13 cellular contexts compared by ENCODE assay signal in genomic region chr11:12134239-12134590, GRCh38. TPM values are rescaled to one million over a fixed set of nuclear protein-coding genes. Genes with fewer than 3 reads are reported as not detected.
A peak's percentile ranks its signal among the peaks of the same experiment; 100 is the strongest.
DNase-seq lines count a peak whose midpoint lies in the region; ATAC-seq and TF ChIP-seq lines count a peak whose summit lies in the region.
"Had no signal": no experiment of that assay in that cellular context is flagged by ENCODE, and none has a peak within 500 bp of the region (broad histone marks: within the 10 kb centered on the region; RNA-seq: fewer than 3 reads in every experiment).

No MANE protein-coding gene starts in this region.

- H3K9me3 Mint-ChIP-seq in activated CD4-positive, alpha-beta memory T cell treated with anti-CD3 and anti-CD28 coated beads, Interleukin-2, amount 10 ng/mL, durations not matched to agents 7 days and 5 days: no peaks in the 10 kb centered on the region
- H3K9me3 Mint-ChIP-seq in activated CD4-positive, alpha-beta memory T cell treated with anti-CD3 and anti-CD28 coated beads for 36 hours: no peaks in the 10 kb centered on the region
- no peaks in the 10 kb centered on the region for H3K9me3 Mint-ChIP-seq in stimulated activated naive B cell treated with anti-CD40 and anti-IgM and Interleukin-4, amounts not matched to agents 10 μg/mL and 1 μg/mL and 100 μg/mL, for 72 hours

- H3K23ac ChIP-seq in mesendoderm (ENCODE audit: low read length): no peak overlapping the region

- intact Hi-C loops in activated CD4-positive, alpha-beta memory T cell treated with anti-CD3 and anti-CD28 coated beads for 36 hours (cut with micrococcal nuclease): no loop called here

- no peak overlapping the region for H3K9ac ChIP-seq in mesendoderm (ENCODE audit: low read length)

- no peak overlapping the region for H2BK120ac ChIP-seq in mesendoderm (ENCODE audit: low read depth, low read length)

- H3K79me2 ChIP-seq in mesendoderm (ENCODE audit: control insufficient read depth, insufficient read depth, low read length): no peaks in the 10 kb centered on the region

- peak overlapping the region; percentile 46 for H3K27ac Mint-ChIP-seq in activated CD4-positive, alpha-beta memory T cell treated with anti-CD3 and anti-CD28 coated beads, Interleukin-2, amount 10 ng/mL, durations not matched to agents 7 days and 5 days
- no peak overlapping the region for H3K27ac Mint-ChIP-seq in activated CD4-positive, alpha-beta memory T cell treated with anti-CD3 and anti-CD28 coated beads for 36 hours
- H3K27ac Mint-ChIP-seq in stimulated activated naive B cell treated with anti-CD40 and anti-IgM and Interleukin-4, amounts not matched to agents 10 μg/mL and 1 μg/mL and 100 μg/mL, for 72 hours: no peak overlapping the region

- POLR2A ChIA-PET in activated CD4-positive, alpha-beta memory T cell treated with anti-CD3 and anti-CD28 coated beads, Interleukin-2, amount 10 ng/mL, durations not matched to agents 7 days and 5 days (lab: Charles Lee): interaction anchor here (1.3 to 4.0 kb wide), 3 partner anchors 10 to 47 kb away, joined by 5 to 15 read pairs (median 5); no protein-coding TSS in a partner anchor
- POLR2A ChIA-PET in activated CD4-positive, alpha-beta memory T cell treated with anti-CD3 and anti-CD28 coated beads for 36 hours (lab: Charles Lee): interaction anchor here (1.1 kb wide), 1 partner anchor 56 kb away, joined by 3 read pairs; no protein-coding TSS in a partner anchor

- H4K8ac ChIP-seq in mesendoderm (ENCODE audit: low read depth, low read length): no peak overlapping the region

- no peaks in the 10 kb centered on the region for H3K79me1 ChIP-seq in mesendoderm (ENCODE audit: low read length)

- no peak overlapping the region for H3K4me3 ChIP-seq in NB4 (ENCODE audit: low read depth, low read length)
- no peak overlapping the region for H3K4me3 ChIP-seq in coronary artery
- H3K4me3 ChIP-seq in mesendoderm (ENCODE audit: low read length): no peak overlapping the region
- H3K4me3 ChIP-seq: PC-9 had no signal

- H3K27me3 ChIP-seq in mesendoderm (ENCODE audit: insufficient read depth, low read length, poor library complexity): no peaks in the 10 kb centered on the region

- H3K36me3 Mint-ChIP-seq in activated CD4-positive, alpha-beta memory T cell treated with anti-CD3 and anti-CD28 coated beads, Interleukin-2, amount 10 ng/mL, durations not matched to agents 7 days and 5 days (ENCODE audit: low read depth): peaks cover 19% of the 10 kb centered on the region
- peaks cover 5% of the 10 kb centered on the region for H3K36me3 Mint-ChIP-seq in activated CD4-positive, alpha-beta memory T cell treated with anti-CD3 and anti-CD28 coated beads for 36 hours
- no peaks in the 10 kb centered on the region for H3K36me3 Mint-ChIP-seq in stimulated activated naive B cell treated with anti-CD40 and anti-IgM and Interleukin-4, amounts not matched to agents 10 μg/mL and 1 μg/mL and 100 μg/mL, for 72 hours

- TF ChIP-seq CTCF in NB4 (IDR thresholded peaks at IDR 0.05; ENCODE audit: low read depth, low read length) (no peak), coronary artery (IDR thresholded peaks at IDR 0.05) (no peak)

- peak; percentile 21 to 34 for ATAC-seq in stimulated activated naive B cell treated with anti-CD40 and anti-IgM and Interleukin-4, amounts not matched to agents 10 μg/mL and 1 μg/mL and 100 μg/mL, for 72 hours (replicated peaks)
- no peak for ATAC-seq in HG03159 (IDR thresholded peaks at IDR 0.05; ENCODE audit: unreplicated experiment)

- no peak overlapping the region for H2BK5ac ChIP-seq in mesendoderm (ENCODE audit: low read length)

- peaks cover 2% of the 10 kb centered on the region for H3K4me1 ChIP-seq in mesendoderm (ENCODE audit: control insufficient read depth, low read depth, low read length)

- CTCF ChIA-PET in activated CD4-positive, alpha-beta memory T cell treated with anti-CD3 and anti-CD28 coated beads, Interleukin-2, amount 10 ng/mL, durations not matched to agents 7 days and 5 days (lab: Charles Lee): interaction anchor here (1.1 to 2.0 kb wide), 5 partner anchors 11 to 90 kb away, joined by 3 to 6 read pairs (median 5); no protein-coding TSS in a partner anchor
- CTCF ChIA-PET in activated CD4-positive, alpha-beta memory T cell treated with anti-CD3 and anti-CD28 coated beads for 36 hours (lab: Charles Lee): interaction anchor here (0.9 to 1.6 kb wide), 3 partner anchors 12 to 102 kb away, joined by 3 to 5 read pairs (median 5); no protein-coding TSS in a partner anchor

- no peak overlapping the region for H3K4me2 ChIP-seq in mesendoderm (ENCODE audit: low read length)
- H3K4me2 ChIP-seq: PC-9 had no signal

- H3K27ac ChIP-seq in coronary artery: peak overlapping the region; percentile 63 to 90
- H3K27ac ChIP-seq in mesendoderm (ENCODE audit: low read depth, low read length): no peak overlapping the region
- H3K27ac ChIP-seq: PC-9 had no signal

- H3K4me1 Mint-ChIP-seq in activated CD4-positive, alpha-beta memory T cell treated with anti-CD3 and anti-CD28 coated beads, Interleukin-2, amount 10 ng/mL, durations not matched to agents 7 days and 5 days: peaks cover 56% of the 10 kb centered on the region
- H3K4me1 Mint-ChIP-seq in activated CD4-positive, alpha-beta memory T cell treated with anti-CD3 and anti-CD28 coated beads for 36 hours (ENCODE audit: low read depth): peaks cover 44% of the 10 kb centered on the region
- peaks cover 6 to 12% of the 10 kb centered on the region in 2 donors for H3K4me1 Mint-ChIP-seq in stimulated activated naive B cell treated with anti-CD40 and anti-IgM and Interleukin-4, amounts not matched to agents 10 μg/mL and 1 μg/mL and 100 μg/mL, for 72 hours

- no peak for DNase-seq in activated CD4-positive, alpha-beta memory T cell treated with anti-CD3 and anti-CD28 coated beads, Interleukin-2, amount 10 ng/mL, durations not matched to agents 7 days and 5 days
- DNase-seq in activated CD4-positive, alpha-beta memory T cell treated with anti-CD3 and anti-CD28 coated beads for 36 hours: no peak
- DNase-seq in NB4 (ENCODE audit: low read depth): peak; percentile 52
- no peak for DNase-seq in coronary artery (ENCODE audit: low spot score)
- DNase-seq in stimulated activated naive B cell treated with anti-CD40 and anti-IgM and Interleukin-4, amounts not matched to agents 10 μg/mL and 1 μg/mL and 100 μg/mL, for 72 hours: no peak
- DNase-seq in mesendoderm: no peak
- DNase-seq in stimulated activated CD4-positive, alpha-beta T cell treated with anti-CD3 and anti-CD28 coated beads, Interleukin-2, amount 100 ng/mL, for 24 hours: no peak
- DNase-seq: ACHN; activated CD4-positive, CD25-positive, alpha-beta regulatory T cell; amniotic stem cell; NCI-H2081; PC-9 had no signal

- H3K4me3 Mint-ChIP-seq in activated CD4-positive, alpha-beta memory T cell treated with anti-CD3 and anti-CD28 coated beads, Interleukin-2, amount 10 ng/mL, durations not matched to agents 7 days and 5 days: peak overlapping the region; percentile 1
- H3K4me3 Mint-ChIP-seq in activated CD4-positive, alpha-beta memory T cell treated with anti-CD3 and anti-CD28 coated beads for 36 hours: no peak overlapping the region
- no peak overlapping the region for H3K4me3 Mint-ChIP-seq in stimulated activated naive B cell treated with anti-CD40 and anti-IgM and Interleukin-4, amounts not matched to agents 10 μg/mL and 1 μg/mL and 100 μg/mL, for 72 hours

- WGBS in mesendoderm (ENCODE audit: extremely low coverage, insufficient coverage, low lambda C conversion rate): no CpG with 5 or more reads among the region's 4 CpGs

- H3K4ac ChIP-seq in mesendoderm (ENCODE audit: low read depth, low read length): no peak overlapping the region

- H3K18ac ChIP-seq in mesendoderm (ENCODE audit: low read length): no peak overlapping the region

- H2AK5ac ChIP-seq in mesendoderm (ENCODE audit: low read length): no peak overlapping the region

- no peak for TF ChIP-seq POLR2A in NB4 (IDR thresholded peaks at IDR 0.05; ENCODE audit: extremely low read depth, insufficient read length)

- no peak overlapping the region for H4K5ac ChIP-seq in mesendoderm (ENCODE audit: low read length)

- H3K27me3 Mint-ChIP-seq in activated CD4-positive, alpha-beta memory T cell treated with anti-CD3 and anti-CD28 coated beads, Interleukin-2, amount 10 ng/mL, durations not matched to agents 7 days and 5 days: no peaks in the 10 kb centered on the region
- no peaks in the 10 kb centered on the region for H3K27me3 Mint-ChIP-seq in activated CD4-positive, alpha-beta memory T cell treated with anti-CD3 and anti-CD28 coated beads for 36 hours
- H3K27me3 Mint-ChIP-seq in stimulated activated naive B cell treated with anti-CD40 and anti-IgM and Interleukin-4, amounts not matched to agents 10 μg/mL and 1 μg/mL and 100 μg/mL, for 72 hours: peaks cover 0 to 8% of the 10 kb centered on the region in 2 donors

- no peak overlapping the region for H3K56ac ChIP-seq in mesendoderm (ENCODE audit: low read length)

- no peaks in the 10 kb centered on the region for H3K36me3 ChIP-seq in mesendoderm (ENCODE audit: control insufficient read depth, insufficient read depth, low read length)

- no peak overlapping the region for H2BK15ac ChIP-seq in mesendoderm (replicated peaks; ENCODE audit: low read depth)

RNA-seq across cellular contexts. Expression of gene MICAL2, which starts 23.8 kb away (rescaled TPM):
- 100 to 1,000 TPM; 135 to 143 TPM for total RNA-seq in activated CD4-positive, alpha-beta memory T cell treated with anti-CD3 and anti-CD28 coated beads, Interleukin-2, amount 10 ng/mL, durations not matched to agents 7 days and 5 days
- 100 to 1,000 TPM; 213 to 220 TPM for total RNA-seq in activated CD4-positive, alpha-beta memory T cell treated with anti-CD3 and anti-CD28 coated beads for 36 hours
- 6.5 TPM for polyA plus RNA-seq in mesendoderm (2013, experiment 1 of 2)
- 7.2 TPM for polyA plus RNA-seq in mesendoderm (2013, experiment 2 of 2)
